Comparison of ENCODE assay signal across 1 cellular context in genomic region chr6:151493495-151494234, GRCh38.
A peak's percentile ranks its signal among the peaks of the same experiment; 100 is the strongest.
TF ChIP-seq lines count a peak whose summit lies in the region.

A gene with protein sequence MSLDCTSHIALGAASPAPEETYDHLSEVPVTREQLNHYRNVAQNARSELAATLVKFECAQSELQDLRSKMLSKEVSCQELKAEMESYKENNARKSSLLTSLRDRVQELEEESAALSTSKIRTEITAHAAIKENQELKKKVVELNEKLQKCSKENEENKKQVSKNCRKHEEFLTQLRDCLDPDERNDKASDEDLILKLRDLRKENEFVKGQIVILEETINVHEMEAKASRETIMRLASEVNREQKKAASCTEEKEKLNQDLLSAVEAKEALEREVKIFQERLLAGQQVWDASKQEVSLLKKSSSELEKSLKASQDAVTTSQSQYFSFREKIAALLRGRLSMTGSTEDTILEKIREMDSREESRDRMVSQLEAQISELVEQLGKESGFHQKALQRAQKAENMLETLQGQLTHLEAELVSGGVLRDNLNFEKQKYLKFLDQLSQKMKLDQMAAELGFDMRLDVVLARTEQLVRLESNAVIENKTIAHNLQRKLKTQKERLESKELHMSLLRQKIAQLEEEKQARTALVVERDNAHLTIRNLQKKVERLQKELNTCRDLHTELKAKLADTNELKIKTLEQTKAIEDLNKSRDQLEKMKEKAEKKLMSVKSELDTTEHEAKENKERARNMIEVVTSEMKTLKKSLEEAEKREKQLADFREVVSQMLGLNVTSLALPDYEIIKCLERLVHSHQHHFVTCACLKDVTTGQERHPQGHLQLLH (plus strand): TSS chr6:151494017. CDS start chr6:151494129, 112 bp downstream.

TF ChIP-seq in HepG2, 621 proteins besides CTCF, POLR2A, EP300 and RAD21 (continued from another document and continues in another):
- no peak for TF ChIP-seq NFE2L2 (IDR thresholded peaks at IDR 0.05; ENCODE audit: low read length)
- TF ChIP-seq NFRKB (IDR thresholded peaks at IDR 0.05), result no peak
- no peak for TF ChIP-seq TRIM24 (CRISPR knock-in tag; IDR thresholded peaks at IDR 0.05)
- TF ChIP-seq KDM5B (CRISPR knock-in tag; IDR thresholded peaks at IDR 0.05; ENCODE audit: borderline replicate concordance), result peak; percentile 70
- no peak for TF ChIP-seq PRDM4 (CRISPR knock-in tag; IDR thresholded peaks at IDR 0.05; ENCODE audit: borderline replicate concordance)
- TF ChIP-seq RORA (CRISPR knock-in tag; IDR thresholded peaks at IDR 0.05), result no peak; the same call in 1 of the 2 replicates
- 0 out of 2 replicates have a peak, but pooled peaks have one; percentile 20 for TF ChIP-seq E2F2 (CRISPR knock-in tag; IDR thresholded peaks at IDR 0.05; ENCODE audit: borderline replicate concordance)
- no peak for TF ChIP-seq SP5 (CRISPR knock-in tag; IDR thresholded peaks at IDR 0.05; ENCODE audit: borderline replicate concordance, low read depth)
- TF ChIP-seq ZNF263 (CRISPR knock-in tag; IDR thresholded peaks at IDR 0.05), result peak; percentile 67
- TF ChIP-seq ZBTB33 (CRISPR knock-in tag; IDR thresholded peaks at IDR 0.05), result no peak
- no peak for TF ChIP-seq GABPA (IDR thresholded peaks at IDR 0.05; ENCODE audit: low read depth, low read length)
- no peak for TF ChIP-seq GABPA (CRISPR knock-in tag; IDR thresholded peaks at IDR 0.05; ENCODE audit: low read depth)
- no peak for TF ChIP-seq ZKSCAN5 (CRISPR knock-in tag; IDR thresholded peaks at IDR 0.05)
- no peak for TF ChIP-seq ZNF143 (CRISPR knock-in tag; IDR thresholded peaks at IDR 0.05)
- peak; percentile 18; the same call in 1 of the 2 replicates for TF ChIP-seq ZSCAN9 (CRISPR knock-in tag; IDR thresholded peaks at IDR 0.05; ENCODE audit: borderline replicate concordance)
- TF ChIP-seq ZNF160 (CRISPR knock-in tag; IDR thresholded peaks at IDR 0.05), result peak; percentile 55; the same call in 1 of the 2 replicates
- no peak for TF ChIP-seq ZNF224 (CRISPR knock-in tag; IDR thresholded peaks at IDR 0.05)
- TF ChIP-seq EHMT2 (IDR thresholded peaks at IDR 0.05; ENCODE audit: borderline replicate concordance, low read depth, low read length), result no peak
- TF ChIP-seq, protein P1, sequence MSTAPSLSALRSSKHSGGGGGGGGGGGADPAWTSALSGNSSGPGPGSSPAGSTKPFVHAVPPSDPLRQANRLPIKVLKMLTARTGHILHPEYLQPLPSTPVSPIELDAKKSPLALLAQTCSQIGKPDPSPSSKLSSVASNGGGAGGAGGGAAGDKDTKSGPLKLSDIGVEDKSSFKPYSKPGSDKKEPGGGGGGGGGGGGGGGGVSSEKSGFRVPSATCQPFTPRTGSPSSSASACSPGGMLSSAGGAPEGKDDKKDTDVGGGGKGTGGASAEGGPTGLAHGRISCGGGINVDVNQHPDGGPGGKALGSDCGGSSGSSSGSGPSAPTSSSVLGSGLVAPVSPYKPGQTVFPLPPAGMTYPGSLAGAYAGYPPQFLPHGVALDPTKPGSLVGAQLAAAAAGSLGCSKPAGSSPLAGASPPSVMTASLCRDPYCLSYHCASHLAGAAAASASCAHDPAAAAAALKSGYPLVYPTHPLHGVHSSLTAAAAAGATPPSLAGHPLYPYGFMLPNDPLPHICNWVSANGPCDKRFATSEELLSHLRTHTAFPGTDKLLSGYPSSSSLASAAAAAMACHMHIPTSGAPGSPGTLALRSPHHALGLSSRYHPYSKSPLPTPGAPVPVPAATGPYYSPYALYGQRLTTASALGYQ (CRISPR knock-in tag; IDR thresholded peaks at IDR 0.05), result peak; percentile 17; the same call in 1 of the 2 replicates
- TF ChIP-seq DR1 (CRISPR knock-in tag; IDR thresholded peaks at IDR 0.05), result no peak; the same call in 1 of the 2 replicates
- TF ChIP-seq NFE2 (CRISPR knock-in tag; IDR thresholded peaks at IDR 0.05), result no peak
- no peak; the same call in 1 of the 2 replicates for TF ChIP-seq JDP2 (CRISPR knock-in tag; IDR thresholded peaks at IDR 0.05; ENCODE audit: borderline replicate concordance)
- no peak for TF ChIP-seq NR1H2 (CRISPR knock-in tag; IDR thresholded peaks at IDR 0.05; ENCODE audit: borderline replicate concordance, low read depth)
- peak; percentile 82; the same call in 1 of the 2 replicates for TF ChIP-seq MXD3 (CRISPR knock-in tag; IDR thresholded peaks at IDR 0.05)
- TF ChIP-seq CAMTA2 (CRISPR knock-in tag; IDR thresholded peaks at IDR 0.05; ENCODE audit: borderline replicate concordance), result no peak
- TF ChIP-seq HNRNPL (IDR thresholded peaks at IDR 0.05; ENCODE audit: low read depth, low read length), result peak; percentile 76; the same call in 1 of the 2 replicates
- TF ChIP-seq ZNF260 (CRISPR knock-in tag; IDR thresholded peaks at IDR 0.05; ENCODE audit: borderline replicate concordance, low read depth), result no peak
- no peak for TF ChIP-seq ZSCAN22 (CRISPR knock-in tag; IDR thresholded peaks at IDR 0.05)
- no peak for TF ChIP-seq ZNF354B (CRISPR knock-in tag; IDR thresholded peaks at IDR 0.05)
- peak; percentile 78; the same call in 1 of the 2 replicates for TF ChIP-seq ZNF274 (CRISPR knock-in tag; IDR thresholded peaks at IDR 0.05)
- peak; percentile 65 for TF ChIP-seq TAF1 (CRISPR knock-in tag; IDR thresholded peaks at IDR 0.05)
- no peak for TF ChIP-seq THYN1 (CRISPR knock-in tag; IDR thresholded peaks at IDR 0.05; ENCODE audit: borderline replicate concordance, low read depth)
- TF ChIP-seq SSRP1 (CRISPR knock-in tag; IDR thresholded peaks at IDR 0.05), result no peak
- peak; percentile 75 for TF ChIP-seq ZNF225 (CRISPR knock-in tag; IDR thresholded peaks at IDR 0.05)
- peak; percentile 26; the same call in 1 of the 2 replicates for TF ChIP-seq ZNF839 (CRISPR knock-in tag; IDR thresholded peaks at IDR 0.05; ENCODE audit: borderline replicate concordance)
- no peak; the same call in 1 of the 2 replicates for TF ChIP-seq KLF6 (CRISPR knock-in tag; IDR thresholded peaks at IDR 0.05)
- TF ChIP-seq, protein P2, sequence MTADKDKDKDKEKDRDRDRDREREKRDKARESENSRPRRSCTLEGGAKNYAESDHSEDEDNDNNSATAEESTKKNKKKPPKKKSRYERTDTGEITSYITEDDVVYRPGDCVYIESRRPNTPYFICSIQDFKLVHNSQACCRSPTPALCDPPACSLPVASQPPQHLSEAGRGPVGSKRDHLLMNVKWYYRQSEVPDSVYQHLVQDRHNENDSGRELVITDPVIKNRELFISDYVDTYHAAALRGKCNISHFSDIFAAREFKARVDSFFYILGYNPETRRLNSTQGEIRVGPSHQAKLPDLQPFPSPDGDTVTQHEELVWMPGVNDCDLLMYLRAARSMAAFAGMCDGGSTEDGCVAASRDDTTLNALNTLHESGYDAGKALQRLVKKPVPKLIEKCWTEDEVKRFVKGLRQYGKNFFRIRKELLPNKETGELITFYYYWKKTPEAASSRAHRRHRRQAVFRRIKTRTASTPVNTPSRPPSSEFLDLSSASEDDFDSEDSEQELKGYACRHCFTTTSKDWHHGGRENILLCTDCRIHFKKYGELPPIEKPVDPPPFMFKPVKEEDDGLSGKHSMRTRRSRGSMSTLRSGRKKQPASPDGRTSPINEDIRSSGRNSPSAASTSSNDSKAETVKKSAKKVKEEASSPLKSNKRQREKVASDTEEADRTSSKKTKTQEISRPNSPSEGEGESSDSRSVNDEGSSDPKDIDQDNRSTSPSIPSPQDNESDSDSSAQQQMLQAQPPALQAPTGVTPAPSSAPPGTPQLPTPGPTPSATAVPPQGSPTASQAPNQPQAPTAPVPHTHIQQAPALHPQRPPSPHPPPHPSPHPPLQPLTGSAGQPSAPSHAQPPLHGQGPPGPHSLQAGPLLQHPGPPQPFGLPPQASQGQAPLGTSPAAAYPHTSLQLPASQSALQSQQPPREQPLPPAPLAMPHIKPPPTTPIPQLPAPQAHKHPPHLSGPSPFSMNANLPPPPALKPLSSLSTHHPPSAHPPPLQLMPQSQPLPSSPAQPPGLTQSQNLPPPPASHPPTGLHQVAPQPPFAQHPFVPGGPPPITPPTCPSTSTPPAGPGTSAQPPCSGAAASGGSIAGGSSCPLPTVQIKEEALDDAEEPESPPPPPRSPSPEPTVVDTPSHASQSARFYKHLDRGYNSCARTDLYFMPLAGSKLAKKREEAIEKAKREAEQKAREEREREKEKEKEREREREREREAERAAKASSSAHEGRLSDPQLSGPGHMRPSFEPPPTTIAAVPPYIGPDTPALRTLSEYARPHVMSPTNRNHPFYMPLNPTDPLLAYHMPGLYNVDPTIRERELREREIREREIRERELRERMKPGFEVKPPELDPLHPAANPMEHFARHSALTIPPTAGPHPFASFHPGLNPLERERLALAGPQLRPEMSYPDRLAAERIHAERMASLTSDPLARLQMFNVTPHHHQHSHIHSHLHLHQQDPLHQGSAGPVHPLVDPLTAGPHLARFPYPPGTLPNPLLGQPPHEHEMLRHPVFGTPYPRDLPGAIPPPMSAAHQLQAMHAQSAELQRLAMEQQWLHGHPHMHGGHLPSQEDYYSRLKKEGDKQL (CRISPR knock-in tag; IDR thresholded peaks at IDR 0.05; ENCODE audit: low read depth), result no peak
- TF ChIP-seq, protein P3, sequence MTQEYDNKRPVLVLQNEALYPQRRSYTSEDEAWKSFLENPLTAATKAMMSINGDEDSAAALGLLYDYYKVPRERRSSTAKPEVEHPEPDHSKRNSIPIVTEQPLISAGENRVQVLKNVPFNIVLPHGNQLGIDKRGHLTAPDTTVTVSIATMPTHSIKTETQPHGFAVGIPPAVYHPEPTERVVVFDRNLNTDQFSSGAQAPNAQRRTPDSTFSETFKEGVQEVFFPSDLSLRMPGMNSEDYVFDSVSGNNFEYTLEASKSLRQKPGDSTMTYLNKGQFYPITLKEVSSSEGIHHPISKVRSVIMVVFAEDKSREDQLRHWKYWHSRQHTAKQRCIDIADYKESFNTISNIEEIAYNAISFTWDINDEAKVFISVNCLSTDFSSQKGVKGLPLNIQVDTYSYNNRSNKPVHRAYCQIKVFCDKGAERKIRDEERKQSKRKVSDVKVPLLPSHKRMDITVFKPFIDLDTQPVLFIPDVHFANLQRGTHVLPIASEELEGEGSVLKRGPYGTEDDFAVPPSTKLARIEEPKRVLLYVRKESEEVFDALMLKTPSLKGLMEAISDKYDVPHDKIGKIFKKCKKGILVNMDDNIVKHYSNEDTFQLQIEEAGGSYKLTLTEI (CRISPR knock-in tag; conservative IDR thresholded peaks at IDR 0.05), result no peak
- TF ChIP-seq ZNF3 (CRISPR knock-in tag; IDR thresholded peaks at IDR 0.05), result no peak
- TF ChIP-seq ZNF558 (CRISPR knock-in tag; IDR thresholded peaks at IDR 0.05; ENCODE audit: borderline replicate concordance), result peak; percentile 75; the same call in 1 of the 2 replicates
- TF ChIP-seq, protein P4, sequence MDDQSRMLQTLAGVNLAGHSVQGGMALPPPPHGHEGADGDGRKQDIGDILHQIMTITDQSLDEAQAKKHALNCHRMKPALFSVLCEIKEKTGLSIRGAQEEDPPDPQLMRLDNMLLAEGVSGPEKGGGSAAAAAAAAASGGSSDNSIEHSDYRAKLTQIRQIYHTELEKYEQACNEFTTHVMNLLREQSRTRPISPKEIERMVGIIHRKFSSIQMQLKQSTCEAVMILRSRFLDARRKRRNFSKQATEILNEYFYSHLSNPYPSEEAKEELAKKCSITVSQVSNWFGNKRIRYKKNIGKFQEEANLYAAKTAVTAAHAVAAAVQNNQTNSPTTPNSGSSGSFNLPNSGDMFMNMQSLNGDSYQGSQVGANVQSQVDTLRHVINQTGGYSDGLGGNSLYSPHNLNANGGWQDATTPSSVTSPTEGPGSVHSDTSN (CRISPR knock-in tag; IDR thresholded peaks at IDR 0.05; ENCODE audit: borderline replicate concordance), result no peak
- TF ChIP-seq NFYC (CRISPR knock-in tag; IDR thresholded peaks at IDR 0.05), result peak; percentile 14; the same call in 1 of the 2 replicates
- peak; percentile 87 for TF ChIP-seq SAP130 (CRISPR knock-in tag; IDR thresholded peaks at IDR 0.05; ENCODE audit: low read depth)
- TF ChIP-seq ETV6 (CRISPR knock-in tag; conservative IDR thresholded peaks at IDR 0.05), result 0 out of 2 replicates have a peak, but pooled peaks have one; percentile 8
